8 cellular contexts compared by ENCODE assay signal in the genomic region with DNA sequence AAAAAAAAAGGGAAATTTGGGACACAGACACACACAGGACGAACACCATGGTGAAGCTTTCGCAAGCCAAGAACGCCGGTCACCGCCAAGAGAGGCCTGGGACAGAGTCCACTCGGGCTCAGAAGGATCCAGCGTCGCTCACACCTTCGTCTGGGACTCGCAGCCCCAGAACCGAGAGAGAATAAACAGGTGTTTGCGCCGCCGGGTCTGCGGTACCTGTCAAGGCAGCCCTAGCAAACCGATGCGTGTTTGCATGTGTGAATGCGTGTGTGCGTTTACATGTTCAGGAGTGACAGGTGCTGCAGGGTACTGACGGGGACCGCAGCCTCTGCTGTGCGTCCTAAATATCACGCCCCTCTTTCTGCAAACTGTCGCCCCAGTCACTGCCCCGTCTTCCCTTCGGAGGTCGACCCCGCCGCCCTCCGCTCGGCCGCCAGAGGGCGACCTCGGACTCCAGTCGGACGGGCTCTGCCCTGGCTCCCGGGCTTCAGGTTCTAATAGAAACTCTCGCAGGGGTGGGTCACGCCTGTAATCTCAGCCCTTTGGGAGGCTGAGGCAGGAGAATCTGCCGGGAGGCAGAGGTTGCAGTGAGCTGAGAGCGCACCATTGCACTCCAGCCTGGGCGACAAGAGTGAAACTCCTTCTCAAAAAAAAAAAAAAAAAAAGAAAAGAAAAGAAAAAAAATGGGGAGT. TPM values are rescaled to one million over a fixed set of nuclear protein-coding genes. Genes with fewer than 3 reads are reported as not detected.
DNase-seq lines count a peak whose midpoint lies in the region; ATAC-seq and TF ChIP-seq lines count a peak whose summit lies in the region.

No MANE protein-coding gene starts in this region.

- H3K27ac Mint-ChIP-seq in activated naive CD4-positive, alpha-beta T cell treated with anti-CD3 and anti-CD28 coated beads, Interleukin-2, amount 10 ng/mL, durations not matched to agents 7 days and 5 days: peak overlapping the region; percentile 5

- H3K4me3 ChIP-seq in transverse colon: peak overlapping the region in 3 of 4 donors; percentile 17 to 46 (median 26)

- TF ChIP-seq CTCF in transverse colon (IDR thresholded peaks at IDR 0.05): peak; percentile 91 to 94 (median 92)

- WGBS in transverse colon (ENCODE audit: low coverage in 1 of 2), 2 donors: 10% methylated on average over 38 of the region's 42 CpGs; no CpG with 5 or more reads in 1 of the 2 donors

- H3K36me3 ChIP-seq in transverse colon: peaks cover 0 to 6% (median 0%) of the 10 kb centered on the region in 4 donors

- H3K9me3 Mint-ChIP-seq in activated naive CD4-positive, alpha-beta T cell treated with anti-CD3 and anti-CD28 coated beads, Interleukin-2, amount 10 ng/mL, durations not matched to agents 7 days and 5 days: peaks cover 16% of the 10 kb centered on the region

- H3K4me3 Mint-ChIP-seq in activated naive CD4-positive, alpha-beta T cell treated with anti-CD3 and anti-CD28 coated beads, Interleukin-2, amount 10 ng/mL, durations not matched to agents 7 days and 5 days: peak overlapping the region; percentile 71

- in situ Hi-C loops in transverse colon (cut with MboI; ENCODE audit: low pct_ligation_motif_present in 1 of 4, low pct_unique_long_range_greater_than_20kb in 1 of 4, low sequenced_read_pairs in 3 of 4): no loop called here

- no peaks in the 10 kb centered on the region for H3K27me3 ChIP-seq in transverse colon

- DNase-seq in NCI-H2029 (lab: John Stamatoyannopoulos, UW) (peak; percentile 71), NCI-H2029 treated with DMSO at 0.1 percent for 48 hours (lab: John Stamatoyannopoulos, UW) (no peak), Kasumi-1 (lab: John Stamatoyannopoulos, UW) (peak; percentile 73), SK-N-DZ (ENCODE audit: low spot score) (peak; percentile 70), Right ventricle myocardium inferior (ENCODE audit: missing footprints) (peak; percentile 93), posterior cingulate gyrus (peak; percentile 50 to 97 (median 78)), transverse colon (peak; percentile 88)
- peak; percentile 84 for DNase-seq in activated naive CD4-positive, alpha-beta T cell treated with anti-CD3 and anti-CD28 coated beads, Interleukin-2, amount 10 ng/mL, durations not matched to agents 7 days and 5 days

- no peak for TF ChIP-seq POLR2A in transverse colon (IDR thresholded peaks at IDR 0.05)

- TF ChIP-seq EP300 in transverse colon (IDR thresholded peaks at IDR 0.05; ENCODE audit: low read depth): no peak

- H3K27me3 Mint-ChIP-seq in activated naive CD4-positive, alpha-beta T cell treated with anti-CD3 and anti-CD28 coated beads, Interleukin-2, amount 10 ng/mL, durations not matched to agents 7 days and 5 days: peaks cover 36% of the 10 kb centered on the region

- H3K36me3 Mint-ChIP-seq in activated naive CD4-positive, alpha-beta T cell treated with anti-CD3 and anti-CD28 coated beads, Interleukin-2, amount 10 ng/mL, durations not matched to agents 7 days and 5 days: peaks cover 16% of the 10 kb centered on the region

- intact Hi-C loops in Right ventricle myocardium inferior (cut with DNase I) (loop anchor here (2.0 kb wide), 1 partner anchor 64 kb away; no protein-coding TSS in a partner anchor), posterior cingulate gyrus (cut with DNase I) (loop anchor here (1.0 kb wide), 1 partner anchor 140 kb away; no protein-coding TSS in a partner anchor), transverse colon (cut with DNase I; ENCODE audit: low total_unique reads) (loop anchor here (10.0 kb wide), 1 partner anchor 146 kb away; no protein-coding TSS in a partner anchor)

- no peaks in the 10 kb centered on the region for H3K9me3 ChIP-seq in transverse colon

- CTCF ChIA-PET in activated naive CD4-positive, alpha-beta T cell treated with anti-CD3 and anti-CD28 coated beads, Interleukin-2, amount 10 ng/mL, durations not matched to agents 7 days and 5 days (lab: Charles Lee): interaction anchor here (0.6 to 2.3 kb wide), 10 partner anchors 13 to 232 kb away, joined by 3 to 10 read pairs (median 3); no protein-coding TSS in a partner anchor

- ATAC-seq in Right ventricle myocardium inferior: peak; percentile 91

- H3K4me1 ChIP-seq in transverse colon: peaks cover 0 to 16% (median 11%) of the 10 kb centered on the region in 4 donors

- peaks cover 44% of the 10 kb centered on the region for H3K4me1 Mint-ChIP-seq in activated naive CD4-positive, alpha-beta T cell treated with anti-CD3 and anti-CD28 coated beads, Interleukin-2, amount 10 ng/mL, durations not matched to agents 7 days and 5 days

- no peak overlapping the region for H3K27ac ChIP-seq in transverse colon

RNA-seq across cellular contexts. Expression of a gene that starts 11.8 kb away (rescaled TPM):
- 89.9 and 99.4 TPM in 2 replicates for polyA plus RNA-seq in SK-N-DZ (2014; cell fraction: cytosol; rRNA removed)
- polyA plus RNA-seq in SK-N-DZ (2014; cell fraction: nucleus; rRNA removed): 481 and 510 TPM in 2 replicates
- 23.6 TPM for total RNA-seq in Right ventricle myocardium inferior
- total RNA-seq in transverse colon: 100 to 1,000 TPM in 2 of 4 donors, 10 to 100 TPM in 2; 75.0 to 321 (median 140) TPM

RNA-seq across cellular contexts. Expression of a gene that starts 24.0 kb away (rescaled TPM):
- 6.3 and 9.5 TPM in 2 replicates for polyA plus RNA-seq in SK-N-DZ (2014; cell fraction: cytosol; rRNA removed)
- 6.1 and 7.3 TPM in 2 replicates for polyA plus RNA-seq in SK-N-DZ (2014; cell fraction: nucleus; rRNA removed)
- 1.6 TPM for total RNA-seq in Right ventricle myocardium inferior
- total RNA-seq in transverse colon: 10 to 100 TPM; 18.7 to 73.2 (median 30.3) TPM

RNA-seq across cellular contexts. Expression of a gene that starts 24.0 kb away (rescaled TPM):
- 48.3 and 92.0 TPM in 2 replicates for polyA plus RNA-seq in SK-N-DZ (2014; cell fraction: cytosol; rRNA removed)
- polyA plus RNA-seq in SK-N-DZ (2014; cell fraction: nucleus; rRNA removed): 30.7 and 30.8 TPM in 2 replicates
- total RNA-seq in Right ventricle myocardium inferior (17.9 TPM), transverse colon (100 to 1,000 TPM in 1 of 4 donors, 10 to 100 TPM in 3; 25.1 to 119 (median 86.6) TPM)

RNA-seq across cellular contexts. Expression of a gene that starts 43.9 kb away (rescaled TPM):
- polyA plus RNA-seq in SK-N-DZ (2014; cell fraction: cytosol; rRNA removed): 73.8 and 89.9 TPM in 2 replicates
- polyA plus RNA-seq in SK-N-DZ (2014; cell fraction: nucleus; rRNA removed): 197 and 240 TPM in 2 replicates
- total RNA-seq in Right ventricle myocardium inferior (61.5 TPM), transverse colon (100 to 1,000 TPM in 3 of 4 donors, 10 to 100 TPM in 1; 90.0 to 179 (median 140) TPM)
